Comparison of ENCODE assay signal across 18 cellular contexts in genomic region chrX:16148896-16149295, GRCh38. TPM values are rescaled to one million over a fixed set of nuclear protein-coding genes. Genes with fewer than 3 reads are reported as not detected.
"Had no signal": no experiment of that assay in that cellular context is flagged by ENCODE, and none has a peak within 500 bp of the region (broad histone marks: within the 10 kb centered on the region; RNA-seq: fewer than 3 reads in every experiment).

No MANE protein-coding gene starts in this region.

- H3K9me3 ChIP-seq: esophagus squamous epithelium, pancreas, sigmoid colon, suprapubic skin had no signal

- H3K36me3 ChIP-seq: esophagus squamous epithelium, neural progenitor cell, pancreas, sigmoid colon, spleen, suprapubic skin had no signal

- H3K4me1 ChIP-seq: esophagus squamous epithelium, spleen, suprapubic skin had no signal

- H3K9ac ChIP-seq: neural progenitor cell had no signal

- H3K27ac ChIP-seq: dorsolateral prefrontal cortex, esophagus squamous epithelium, neural progenitor cell, pancreas, sigmoid colon, spleen, suprapubic skin had no signal

- DNase-seq: activated CD4-positive, alpha-beta T cell treated with anti-CD3 and anti-CD28 coated beads for 1 hour; activated CD4-positive, alpha-beta T cell treated with anti-CD3 and anti-CD28 coated beads, Interleukin-2, amount 50 U/mL, for 4 hours; activated naive CD4-positive, alpha-beta T cell treated with anti-CD3 and anti-CD28 coated beads, Interleukin-2, amount 10 ng/mL, durations not matched to agents 7 days and 5 days; dorsolateral prefrontal cortex; esophagus squamous epithelium; foreskin fibroblast; naive B cell; pancreas; sigmoid colon; spleen; trophoblast cell had no signal

- H3K4me3 ChIP-seq: dorsolateral prefrontal cortex, esophagus squamous epithelium, neural progenitor cell, pancreas, sigmoid colon, spleen, suprapubic skin had no signal

- FAIRE-seq: endometrium had no signal

RNA-seq across cellular contexts. Expression of gene MAGEB17, which starts 18.4 kb away (rescaled TPM):
- total RNA-seq: activated T-helper 17 cell treated with anti-CD3 and anti-CD28 coated beads, Interleukin-2, amount 50 U/mL, for 72 hours; esophagus squamous epithelium; left lobe of liver; lung microvascular endothelial cell; mononuclear cell; suprapubic skin had no signal

RNA-seq across cellular contexts. Expression of gene GRPR, which starts 25.5 kb away (rescaled TPM):
- total RNA-seq: esophagus squamous epithelium, left lobe of liver, suprapubic skin had no signal
